ENCODE assay signal across 8 cellular contexts in the genomic region with DNA sequence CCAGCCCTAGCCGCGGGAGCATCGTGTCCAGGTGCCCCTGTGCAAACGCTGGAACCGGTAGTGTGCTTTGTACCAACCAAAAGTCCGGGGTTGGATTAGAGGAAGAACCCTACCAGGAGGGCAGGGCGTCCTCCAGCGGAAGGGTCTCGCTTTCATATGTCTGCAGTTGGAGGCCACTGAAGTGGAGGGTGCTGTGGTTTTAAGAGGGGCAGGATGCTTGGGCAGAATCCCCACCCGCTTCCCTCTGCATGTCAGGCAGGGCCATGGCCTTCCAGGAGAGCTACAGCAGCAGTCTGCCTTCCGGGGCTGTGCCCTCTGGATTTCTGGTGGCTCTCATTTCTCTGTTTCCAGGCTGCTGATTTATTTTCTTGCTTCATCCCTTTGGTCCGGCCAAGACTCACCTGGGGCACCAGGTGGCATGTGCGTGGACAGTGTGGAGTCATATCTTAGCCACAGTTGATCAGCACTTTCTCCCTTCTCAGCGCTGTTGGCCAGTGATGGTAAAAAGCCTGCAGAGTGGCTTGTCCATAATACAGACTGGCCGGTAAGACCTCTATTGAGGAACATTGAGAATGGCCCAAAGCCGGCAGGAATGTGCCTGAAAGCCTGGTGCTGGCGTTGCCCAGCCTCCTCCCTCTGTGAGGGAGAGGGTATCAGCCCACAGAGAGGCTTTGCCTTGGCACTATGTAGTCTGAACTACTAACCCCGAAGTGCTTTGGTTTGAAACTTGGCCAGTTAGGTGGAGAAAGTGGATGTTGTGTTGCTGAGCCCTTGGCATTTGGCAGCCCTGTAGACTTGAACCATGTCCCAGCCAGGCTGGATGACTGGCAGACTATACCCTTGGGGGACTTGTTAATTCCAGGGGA. TPM values are rescaled to one million over a fixed set of nuclear protein-coding genes. Genes with fewer than 3 reads are reported as not detected.
DNase-seq lines count a peak whose midpoint lies in the region; ATAC-seq and TF ChIP-seq lines count a peak whose summit lies in the region.

No MANE protein-coding gene starts in this region.

- H3K27ac ChIP-seq in thyroid gland = no peak overlapping the region

- H3K4me3 ChIP-seq in astrocyte of the cerebellum (ENCODE audit: low read depth, low read length) = peak overlapping the region; percentile 51
- H3K4me3 ChIP-seq in thyroid gland (replicated peaks in 1 of 3) = peak overlapping the region; percentile 38 to 55 (median 48)

- H3K9me3 Mint-ChIP-seq in activated T-cell treated with anti-CD3 and anti-CD28 coated beads, Interleukin-2, amount 50 U/mL, for 72 hours = no peaks in the 10 kb centered on the region

- WGBS in thyroid gland, 2 donors = 27 to 41% methylated on average over 10 to 16 of the region's 18 CpGs

- no peaks in the 10 kb centered on the region for H3K36me3 ChIP-seq in thyroid gland

- TF ChIP-seq POLR2A in thyroid gland (IDR thresholded peaks at IDR 0.05) = no peak

- no peaks in the 10 kb centered on the region for H3K9me3 ChIP-seq in thyroid gland

- no peak overlapping the region for H3K27ac Mint-ChIP-seq in activated T-cell treated with anti-CD3 and anti-CD28 coated beads, Interleukin-2, amount 50 U/mL, for 72 hours

- H3K27me3 ChIP-seq in thyroid gland = no peaks in the 10 kb centered on the region

- H3K4me1 ChIP-seq in thyroid gland = peaks cover 16 to 19% of the 10 kb centered on the region in 2 donors

- H3K36me3 Mint-ChIP-seq in activated T-cell treated with anti-CD3 and anti-CD28 coated beads, Interleukin-2, amount 50 U/mL, for 72 hours (ENCODE audit: insufficient read depth in 2 of 2) = peaks cover 3 to 7% of the 10 kb centered on the region in 2 donors

- peaks cover 72% of the 10 kb centered on the region for H3K27me3 Mint-ChIP-seq in activated T-cell treated with anti-CD3 and anti-CD28 coated beads, Interleukin-2, amount 50 U/mL, for 72 hours (ENCODE audit: low read depth)

- TF ChIP-seq CTCF in astrocyte of the cerebellum (IDR thresholded peaks at IDR 0.05; ENCODE audit: low read depth, low read length, missing control alignments) = no peak
- no peak for TF ChIP-seq CTCF in thyroid gland (IDR thresholded peaks at IDR 0.05)

- peaks cover 5% of the 10 kb centered on the region for H3K4me1 Mint-ChIP-seq in activated T-cell treated with anti-CD3 and anti-CD28 coated beads, Interleukin-2, amount 50 U/mL, for 72 hours (ENCODE audit: low read depth)

- in situ Hi-C loops in astrocyte of the cerebellum (cut with HindIII; ENCODE audit: low sequenced_read_pairs) = no loop called here

- ATAC-seq in activated T-cell treated with anti-CD3 and anti-CD28 coated beads, Interleukin-2, amount 50 U/mL, for 72 hours (replicated peaks in 1 of 2) = no peak
- ATAC-seq in GM21786 (IDR thresholded peaks at IDR 0.05; ENCODE audit: unreplicated experiment) = no peak
- no peak for ATAC-seq in HG03045 (IDR thresholded peaks at IDR 0.05; ENCODE audit: unreplicated experiment)

- no peak for DNase-seq in activated T-cell treated with anti-CD3 and anti-CD28 coated beads, Interleukin-2, amount 50 U/mL, for 72 hours
- DNase-seq in activated T-cell treated with anti-CD3 and anti-CD28 coated beads for 4 hours = no peak
- DNase-seq in astrocyte of the cerebellum (ENCODE audit: low read depth) = no peak
- DNase-seq in kidney tubule cell (ENCODE audit: low spot score) = peak; percentile 56
- peak; percentile 37 to 41 for DNase-seq in thyroid gland
- DNase-seq in D341Med (ENCODE audit: low spot score) = no peak

- intact Hi-C loops in thyroid gland (cut with DNase I) = no loop called here

- peak overlapping the region; percentile 54 to 56 for H3K4me3 Mint-ChIP-seq in activated T-cell treated with anti-CD3 and anti-CD28 coated beads, Interleukin-2, amount 50 U/mL, for 72 hours

RNA-seq across cellular contexts. Expression of gene AGAP1, which starts 1.8 kb away (rescaled TPM):
- total RNA-seq in activated T-cell treated with anti-CD3 and anti-CD28 coated beads, Interleukin-2, amount 50 U/mL, for 72 hours = 1 to 10 TPM in 1 of 2 donors, under 1 TPM in 1; 0.74 to 2.9 TPM
- 10 to 100 TPM; 23.4 to 46.5 (median 29.3) TPM for total RNA-seq in thyroid gland

Comparison
In these comparisons a context has a peak if more than half of its experiments do, and no peak if none do; other contexts are left out.
1. DNase-seq: peak in kidney tubule cell (single experiment) and thyroid gland (2 of 2); none in activated T-cell treated with anti-CD3 and anti-CD28 coated beads, Interleukin-2, amount 50 U/mL, for 72 hours (0 of 2), activated T-cell treated with anti-CD3 and anti-CD28 coated beads for 4 hours (single experiment), astrocyte of the cerebellum (single experiment) and D341Med (single experiment).
2. RNA of gene AGAP1, which starts 1.8 kb away (total RNA-seq): 23.4 to 46.5 TPM in thyroid gland; 0.74 to 2.9 TPM in activated T-cell treated with anti-CD3 and anti-CD28 coated beads, Interleukin-2, amount 50 U/mL, for 72 hours; every median in the first group is over 4 times any median in the second.